ENCODE assay signal across 9 cellular contexts in the genomic region with DNA sequence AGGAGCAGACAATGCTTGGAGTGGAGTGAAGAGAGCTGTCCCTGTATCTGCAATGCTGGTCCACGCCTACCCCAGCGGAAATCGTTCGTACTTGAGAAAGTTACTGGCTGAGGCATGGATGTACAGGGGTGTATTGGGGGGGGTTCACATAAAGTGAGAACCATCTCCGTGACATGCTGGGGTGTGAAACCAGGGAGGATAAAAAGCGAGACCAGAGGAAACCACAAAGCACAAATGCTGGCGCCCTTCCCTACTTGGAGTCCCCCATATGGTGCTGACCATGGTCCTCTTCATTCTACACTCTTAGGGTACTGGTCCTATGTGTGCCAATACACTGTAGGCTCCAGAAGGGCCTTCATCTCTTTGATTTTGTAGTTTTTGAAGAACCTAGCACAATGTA.
"Had no signal": no experiment of that assay in that cellular context is flagged by ENCODE, and none has a peak within 500 bp of the region (broad histone marks: within the 10 kb centered on the region; RNA-seq: fewer than 3 reads in every experiment).

No MANE protein-coding gene starts in this region.

- ATAC-seq: HCT116, K562 had no signal

- H3K9ac ChIP-seq: GM23248 had no signal

- H3K36me3 ChIP-seq: HAP-1 had no signal

- H3K27ac Mint-ChIP-seq: HFFc6 had no signal

- H3K27ac ChIP-seq: GM23248, HL-60 had no signal

- H3K9me3 ChIP-seq: HAP-1 had no signal

- DNase-seq: GM23248, GOT3, H7, HFFc6, IMR-90 had no signal

- FAIRE-seq: K562 had no signal

- H2AFZ ChIP-seq: GM23248 had no signal

- H3K4me3 Mint-ChIP-seq: HFFc6 had no signal

- H3K4me1 ChIP-seq: HAP-1 had no signal

- H3K4me3 ChIP-seq: GM23248, HAP-1, K562 had no signal
